Comparison of ENCODE assay signal across 15 cellular contexts in the genomic region with DNA sequence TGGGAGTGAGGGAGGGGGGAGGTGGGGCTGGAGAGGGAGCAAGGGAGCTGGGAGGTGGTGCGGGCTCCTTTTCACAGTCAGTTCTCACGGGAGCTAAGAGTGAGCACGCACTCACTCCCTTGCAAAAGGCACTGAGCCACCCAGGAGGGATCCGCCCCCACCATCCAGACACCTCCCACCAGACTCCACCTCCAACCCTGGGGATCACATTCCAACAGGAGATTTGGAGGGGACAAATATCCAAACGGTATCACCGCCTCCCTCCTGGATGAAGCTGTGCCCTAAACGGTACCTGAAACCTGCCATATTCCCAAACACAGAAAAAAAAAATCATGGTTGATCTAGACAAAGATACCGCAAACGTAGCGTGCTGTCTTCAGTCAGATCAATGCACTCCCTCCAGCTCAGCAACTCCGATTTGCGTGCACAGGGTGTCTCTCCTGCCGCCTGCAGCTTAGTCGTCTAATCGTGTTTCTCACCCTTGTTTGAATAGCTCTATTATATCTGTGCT. TPM values are rescaled to one million over a fixed set of nuclear protein-coding genes. Genes with fewer than 3 reads are reported as not detected.
DNase-seq lines count a peak whose midpoint lies in the region; ATAC-seq, FAIRE-seq and TF ChIP-seq lines count a peak whose summit lies in the region.
"Had no signal": no experiment of that assay in that cellular context is flagged by ENCODE, and none has a peak within 500 bp of the region (broad histone marks: within the 10 kb centered on the region; RNA-seq: fewer than 3 reads in every experiment).

No MANE protein-coding gene starts in this region.

- H3K36me3 ChIP-seq in colonic mucosa (no peaks in the 10 kb centered on the region), HepG2 (replicated peaks in 1 of 2; ENCODE audit: control insufficient read depth in 1 of 2, insufficient read depth in 2 of 2, low read length in 2 of 2) (no peaks in the 10 kb centered on the region)

- no peak for TF ChIP-seq EP300 in HepG2 (IDR thresholded peaks at IDR 0.05; ENCODE audit: low read depth in 2 of 2, low read length in 2 of 2)
- TF ChIP-seq EP300 in HepG2 (CRISPR knock-in tag; IDR thresholded peaks at IDR 0.05; ENCODE audit: borderline replicate concordance), result no peak

- H3K4me1 Mint-ChIP-seq in type B pancreatic cell (ENCODE audit: unreplicated experiment), result peaks cover 27% of the 10 kb centered on the region
- no peaks in the 10 kb centered on the region for H3K4me1 Mint-ChIP-seq in activated CD4-positive, alpha-beta memory T cell treated with anti-CD3 and anti-CD28 coated beads, Interleukin-2, amount 10 ng/mL, durations not matched to agents 7 days and 5 days

- H3K4me1 ChIP-seq in colonic mucosa (peaks cover 10% of the 10 kb centered on the region), HepG2 (ENCODE audit: insufficient read depth, low read length) (peaks cover 17% of the 10 kb centered on the region; the same call in 1 of the 2 replicates)

- H3K27ac Mint-ChIP-seq in type B pancreatic cell, result peak overlapping the region; percentile 47
- no peak overlapping the region for H3K27ac Mint-ChIP-seq in activated CD4-positive, alpha-beta memory T cell treated with anti-CD3 and anti-CD28 coated beads, Interleukin-2, amount 10 ng/mL, durations not matched to agents 7 days and 5 days
- H3K27ac Mint-ChIP-seq: activated naive CD4-positive, alpha-beta T cell treated with anti-CD3 and anti-CD28 coated beads for 36 hours had no signal

- CTCF ChIA-PET in HepG2 (lab: Yijun Ruan, JAX; ENCODE audit: low intra/inter-chr PET ratio, low total read pairs), result no interaction called here
- CTCF ChIA-PET in activated CD4-positive, alpha-beta memory T cell treated with anti-CD3 and anti-CD28 coated beads, Interleukin-2, amount 10 ng/mL, durations not matched to agents 7 days and 5 days (lab: Charles Lee), result no interaction called here

- H3K36me3 Mint-ChIP-seq in type B pancreatic cell, result no peaks in the 10 kb centered on the region
- no peaks in the 10 kb centered on the region for H3K36me3 Mint-ChIP-seq in activated CD4-positive, alpha-beta memory T cell treated with anti-CD3 and anti-CD28 coated beads, Interleukin-2, amount 10 ng/mL, durations not matched to agents 7 days and 5 days (ENCODE audit: low read depth)

- ATAC-seq in HepG2 (peak; percentile 56), GM21367 (IDR thresholded peaks at IDR 0.05; ENCODE audit: unreplicated experiment) (no peak)
- ATAC-seq: stimulated activated naive CD8-positive, alpha-beta T cell treated with anti-CD3 and anti-CD28 coated beads, Interleukin-15, Interleukin-2, amounts not matched to agents 100 U/mL and 50 U/mL, for 24 hours had no signal

- POLR2A ChIA-PET in HepG2 (lab: Yijun Ruan, JAX), result no interaction called here
- POLR2A ChIA-PET in activated CD4-positive, alpha-beta memory T cell treated with anti-CD3 and anti-CD28 coated beads, Interleukin-2, amount 10 ng/mL, durations not matched to agents 7 days and 5 days (lab: Charles Lee), result no interaction called here

- intact Hi-C loops in colonic mucosa (cut with DNase I) (no loop called here), HepG2 (cut with micrococcal nuclease; ENCODE audit: unreplicated experiment) (no loop called here)

- peak overlapping the region; percentile 75 for H3K4me3 Mint-ChIP-seq in type B pancreatic cell
- H3K4me3 Mint-ChIP-seq in activated CD4-positive, alpha-beta memory T cell treated with anti-CD3 and anti-CD28 coated beads, Interleukin-2, amount 10 ng/mL, durations not matched to agents 7 days and 5 days, result no peak overlapping the region
- H3K4me3 Mint-ChIP-seq: activated naive CD4-positive, alpha-beta T cell treated with anti-CD3 and anti-CD28 coated beads for 36 hours; dendritic cell treated with granulocyte-macrophage colony-stimulating factor and Interleukin-4, amounts not matched to agents 40 ng/mL and 50 ng/mL, for 4 days had no signal

- TF ChIP-seq CTCF in colonic mucosa (IDR thresholded peaks at IDR 0.05), result no peak
- no peak for TF ChIP-seq CTCF in HepG2 (CRISPR knock-in tag; IDR thresholded peaks at IDR 0.05)
- no peak for TF ChIP-seq CTCF in type B pancreatic cell (conservative IDR thresholded peaks at IDR 0.05)

- H2AFZ ChIP-seq in HepG2 (ENCODE audit: low read length), result no peak overlapping the region

- H3K27ac ChIP-seq in colonic mucosa (no peak overlapping the region), HepG2 (ENCODE audit: extremely low read length, insufficient read depth, low read length) (no peak overlapping the region)

- H3K4me3 ChIP-seq in colonic mucosa (no peak overlapping the region), HepG2 (replicated peaks in 1 of 3; ENCODE audit: insufficient read depth in 1 of 3, low read depth in 2 of 3, low read length in 3 of 3) (no peak overlapping the region)

- H3K79me2 ChIP-seq in HepG2 (ENCODE audit: insufficient read depth, low read length), result no peaks in the 10 kb centered on the region

- no peak for TF ChIP-seq RAD21 in HepG2 (CRISPR knock-in tag; IDR thresholded peaks at IDR 0.05)

- H3K27me3 Mint-ChIP-seq in type B pancreatic cell, result peaks cover 27% of the 10 kb centered on the region
- H3K27me3 Mint-ChIP-seq in activated CD4-positive, alpha-beta memory T cell treated with anti-CD3 and anti-CD28 coated beads, Interleukin-2, amount 10 ng/mL, durations not matched to agents 7 days and 5 days, result peaks cover 17% of the 10 kb centered on the region

- H3K9me3 Mint-ChIP-seq in type B pancreatic cell, result no peaks in the 10 kb centered on the region
- no peaks in the 10 kb centered on the region for H3K9me3 Mint-ChIP-seq in activated CD4-positive, alpha-beta memory T cell treated with anti-CD3 and anti-CD28 coated beads, Interleukin-2, amount 10 ng/mL, durations not matched to agents 7 days and 5 days
- H3K9me3 Mint-ChIP-seq: activated naive CD4-positive, alpha-beta T cell treated with anti-CD3 and anti-CD28 coated beads for 36 hours; dendritic cell treated with granulocyte-macrophage colony-stimulating factor and Interleukin-4, amounts not matched to agents 40 ng/mL and 50 ng/mL, for 4 days had no signal

- WGBS in HepG2 (ENCODE audit: low lambda C conversion rate), result 15% methylated on average over 13 of the region's 15 CpGs

- no peaks in the 10 kb centered on the region for H4K20me1 ChIP-seq in HepG2 (ENCODE audit: insufficient read depth, low read length)

- H3K9ac ChIP-seq in colonic mucosa (ENCODE audit: low read depth in 2 of 2, low read length in 2 of 2) (peak overlapping the region in 1 of 2 donors; percentile 42), HepG2 (ENCODE audit: insufficient read depth, low read depth, low read length) (no peak overlapping the region)

- no peak for TF ChIP-seq POLR2A in HepG2 (IDR thresholded peaks at IDR 0.05; ENCODE audit: insufficient read depth in 1 of 2, low read depth in 2 of 2, low read length in 2 of 2)

- in situ Hi-C loops in HepG2 (cut with HindIII; ENCODE audit: extremely low pct_ligation_motif_present, low pct_unique_long_range_greater_than_20kb), result no loop called here

- H3K9me3 ChIP-seq in colonic mucosa, result no peaks in the 10 kb centered on the region
- H3K9me3 ChIP-seq in HepG2 (ENCODE audit: low read length), result no peaks in the 10 kb centered on the region

- BruUV-seq in HepG2 (replicated peaks; lab: Mats Ljungman, UMichigan), result no TSS peak

- H3K27me3 ChIP-seq in colonic mucosa (no peaks in the 10 kb centered on the region), HepG2 (ENCODE audit: control insufficient read depth in 1 of 2, insufficient read depth in 2 of 2, low read length in 2 of 2) (peaks cover 1 to 42% of the 10 kb centered on the region in 2 experiments; a peak in 3 of 5 replicates)

- no peak for FAIRE-seq in HepG2 (lab: Jason Lieb, UNC)
- FAIRE-seq: frontal cortex had no signal

- 0 out of 2 replicates have a peak overlapping the region, but pooled peaks have one; percentile 15 for H3K4me2 ChIP-seq in HepG2 (ENCODE audit: low read depth, low read length)

- DNase-seq in activated effector memory CD4-positive, alpha-beta T cell treated with anti-CD3 and anti-CD28 coated beads, Interleukin-2, amount 50 U/mL, for 16 hours, result peak; percentile 13
- DNase-seq in activated effector memory CD4-positive, alpha-beta T cell treated with Interleukin-2 at 50 U/mL for 16 hours, result no peak
- DNase-seq in colonic mucosa (peak; percentile 66), HepG2 (ENCODE audit: low spot score) (no peak), type B pancreatic cell (ENCODE audit: extremely low spot score, unreplicated experiment) (no peak), 8988T (no peak)
- DNase-seq in activated CD4-positive, alpha-beta memory T cell treated with anti-CD3 and anti-CD28 coated beads, Interleukin-2, amount 10 ng/mL, durations not matched to agents 7 days and 5 days, result no peak
- DNase-seq: activated naive CD4-positive, alpha-beta T cell treated with anti-CD3 and anti-CD28 coated beads for 36 hours; AML-193; IMR-90; NCI-H510A; stimulated activated naive CD8-positive, alpha-beta T cell treated with anti-CD3 and anti-CD28 coated beads, Interleukin-15, Interleukin-2, amounts not matched to agents 100 U/mL and 50 U/mL, for 24 hours had no signal

RNA-seq across cellular contexts. Expression of a gene that starts 20.3 kb away (rescaled TPM):
- total RNA-seq in colonic mucosa, result 10 to 100 TPM; 36.3 to 42.0 TPM
- total RNA-seq in HepG2 (2016; rRNA removed; fragmentation: Illumina TruSeq; extraction: Trizol), result 1.1 and 1.3 TPM in 2 replicates
- 1.3 and 1.8 TPM in 2 replicates for total RNA-seq in HepG2 (2016; cell fraction: cytosol; rRNA removed; fragmentation: Illumina TruSeq; extraction: Trizol; ENCODE audit: low read depth)
- 1.2 and 1.3 TPM in 2 replicates for total RNA-seq in HepG2 (2016; cell fraction: insoluble cytoplasmic fraction; rRNA removed; fragmentation: Illumina TruSeq; extraction: Trizol)
- 2.2 and 2.3 TPM in 2 replicates for total RNA-seq in HepG2 (2016; cell fraction: membrane; rRNA removed; fragmentation: Illumina TruSeq; extraction: Trizol)
- total RNA-seq in HepG2 (2016; cell fraction: nucleus; rRNA removed; fragmentation: Illumina TruSeq; extraction: Trizol), result 0.78 TPM in 2 replicates
- polyA plus RNA-seq in HepG2 (2011; rRNA removed), result 0.85 and 0.90 TPM in 2 replicates
- polyA plus RNA-seq in HepG2 (2011; cell fraction: cytosol; rRNA removed), result 0.47 and 0.62 TPM in 2 replicates
- polyA plus RNA-seq in HepG2 (2011; cell fraction: nucleus; rRNA removed), result 0.83 and 1.2 TPM in 2 replicates
- polyA plus RNA-seq in HepG2 (2012), result 0.30 and 0.45 TPM in 2 replicates
- 2.1 and 2.9 TPM in 2 replicates for polyA plus RNA-seq in HepG2 (2016; cell fraction: cytosol; fragmentation: Illumina TruSeq; extraction: Trizol; ENCODE audit: low read depth)
- 1.7 and 2.3 TPM in 2 replicates for polyA plus RNA-seq in HepG2 (2016; cell fraction: insoluble cytoplasmic fraction; fragmentation: Illumina TruSeq; extraction: Trizol; ENCODE audit: low read depth)
- polyA plus RNA-seq in HepG2 (2016; cell fraction: membrane; fragmentation: Illumina TruSeq; extraction: Trizol; ENCODE audit: low read depth), result 3.3 and 3.5 TPM in 2 replicates
- 2.0 and 3.4 TPM in 2 replicates for polyA plus RNA-seq in HepG2 (2016; cell fraction: nucleus; fragmentation: Illumina TruSeq; extraction: Trizol; ENCODE audit: insufficient read depth, low read depth)
- 0.20 and 0.87 TPM in 2 replicates for polyA minus RNA-seq in HepG2 (2011; rRNA and poly(A)+ RNA removed; ENCODE audit: low replicate concordance)
- not detected in 2 replicates for polyA minus RNA-seq in HepG2 (2011; cell fraction: cytosol; rRNA and poly(A)+ RNA removed)
- polyA minus RNA-seq in HepG2 (2011; cell fraction: nucleus; rRNA and poly(A)+ RNA removed), result 0.75 and 0.77 TPM in 2 replicates
- 17.9 and 23.9 TPM in 2 replicates for total RNA-seq in type B pancreatic cell (ENCODE audit: low replicate concordance)
- total RNA-seq in activated CD4-positive, alpha-beta memory T cell treated with anti-CD3 and anti-CD28 coated beads, Interleukin-2, amount 10 ng/mL, durations not matched to agents 7 days and 5 days, result 10 to 100 TPM; 25.4 to 33.7 TPM

RNA-seq across cellular contexts. Expression of a gene that starts 59.0 kb away (rescaled TPM):
- total RNA-seq in colonic mucosa (not detected), HepG2 (2016; rRNA removed; fragmentation: Illumina TruSeq; extraction: Trizol) (not detected in 2 replicates), type B pancreatic cell (ENCODE audit: low replicate concordance) (not detected in 2 replicates)
- total RNA-seq in HepG2 (2016; cell fraction: cytosol; rRNA removed; fragmentation: Illumina TruSeq; extraction: Trizol; ENCODE audit: low read depth), result not detected in 2 replicates
- total RNA-seq in HepG2 (2016; cell fraction: insoluble cytoplasmic fraction; rRNA removed; fragmentation: Illumina TruSeq; extraction: Trizol), result not detected in 2 replicates
- total RNA-seq in HepG2 (2016; cell fraction: membrane; rRNA removed; fragmentation: Illumina TruSeq; extraction: Trizol), result not detected in 2 replicates
- total RNA-seq in HepG2 (2016; cell fraction: nucleus; rRNA removed; fragmentation: Illumina TruSeq; extraction: Trizol), result not detected in 2 replicates
- polyA plus RNA-seq in HepG2 (2011; rRNA removed), result not detected in 2 replicates
- not detected in 2 replicates for polyA plus RNA-seq in HepG2 (2011; cell fraction: cytosol; rRNA removed)
- polyA plus RNA-seq in HepG2 (2011; cell fraction: nucleus; rRNA removed), result not detected in 2 replicates
- not detected in 2 replicates for polyA plus RNA-seq in HepG2 (2012)
- polyA plus RNA-seq in HepG2 (2016; cell fraction: cytosol; fragmentation: Illumina TruSeq; extraction: Trizol; ENCODE audit: low read depth), result not detected in 2 replicates
- not detected in 2 replicates for polyA plus RNA-seq in HepG2 (2016; cell fraction: insoluble cytoplasmic fraction; fragmentation: Illumina TruSeq; extraction: Trizol; ENCODE audit: low read depth)
- polyA plus RNA-seq in HepG2 (2016; cell fraction: membrane; fragmentation: Illumina TruSeq; extraction: Trizol; ENCODE audit: low read depth), result not detected in 2 replicates
- polyA plus RNA-seq in HepG2 (2016; cell fraction: nucleus; fragmentation: Illumina TruSeq; extraction: Trizol; ENCODE audit: insufficient read depth, low read depth), result not detected in 2 replicates
- not detected in 2 replicates for polyA minus RNA-seq in HepG2 (2011; rRNA and poly(A)+ RNA removed; ENCODE audit: low replicate concordance)
- polyA minus RNA-seq in HepG2 (2011; cell fraction: cytosol; rRNA and poly(A)+ RNA removed), result not detected in 2 replicates
- polyA minus RNA-seq in HepG2 (2011; cell fraction: nucleus; rRNA and poly(A)+ RNA removed), result not detected in 2 replicates
- not detected for total RNA-seq in activated CD4-positive, alpha-beta memory T cell treated with anti-CD3 and anti-CD28 coated beads, Interleukin-2, amount 10 ng/mL, durations not matched to agents 7 days and 5 days
- total RNA-seq: activated naive CD4-positive, alpha-beta T cell treated with anti-CD3 and anti-CD28 coated beads for 36 hours; frontal cortex; IMR-90 had no signal
- polyA plus RNA-seq: IMR-90 had no signal

Comparison
In these comparisons a context has a peak if more than half of its experiments do, and no peak if none do; other contexts are left out.
1. DNase-seq: peak in activated effector memory CD4-positive, alpha-beta T cell treated with anti-CD3 and anti-CD28 coated beads, Interleukin-2, amount 50 U/mL, for 16 hours (single experiment) and colonic mucosa (single experiment); none in activated effector memory CD4-positive, alpha-beta T cell treated with Interleukin-2 at 50 U/mL for 16 hours (single experiment), HepG2 (single experiment), type B pancreatic cell (single experiment), 8988T (single experiment) and activated CD4-positive, alpha-beta memory T cell treated with anti-CD3 and anti-CD28 coated beads, Interleukin-2, amount 10 ng/mL, durations not matched to agents 7 days and 5 days (single experiment).